8 cellular contexts compared by ENCODE assay signal in genomic region chr12:50825372-50825838, GRCh38. TPM values are rescaled to one million over a fixed set of nuclear protein-coding genes. Genes with fewer than 3 reads are reported as not detected.
A peak's percentile ranks its signal among the peaks of the same experiment; 100 is the strongest.
DNase-seq lines count a peak whose midpoint lies in the region; ATAC-seq, FAIRE-seq and TF ChIP-seq lines count a peak whose summit lies in the region.

No MANE protein-coding gene starts in this region.

- no peak for FAIRE-seq in A549 (lab: Jason Lieb, UNC)

- H3K4me2 ChIP-seq in A549: peak overlapping the region; percentile 2; the same call in 2 of the 3 replicates

- no peak for TF ChIP-seq POLR2A in A549 (IDR thresholded peaks at IDR 0.05; ENCODE audit: low read length)

- H3K4me1 ChIP-seq in A549: peaks cover 9% of the 10 kb centered on the region
- no peaks in the 10 kb centered on the region for H3K4me1 ChIP-seq in ascending aorta
- no peaks in the 10 kb centered on the region for H3K4me1 ChIP-seq in right cardiac atrium (ENCODE audit: control insufficient read depth, insufficient read depth, low read length)
- peaks cover 7 to 23% (median 17%) of the 10 kb centered on the region in 3 donors for H3K4me1 ChIP-seq in skeletal muscle tissue (ENCODE audit: control insufficient read depth in 3 of 3, insufficient read depth in 3 of 3, low read length in 3 of 3)

- H3K27ac ChIP-seq in A549 (peak overlapping the region; percentile 2 to 59; a peak in 4 of 6 replicates), ascending aorta (peak overlapping the region; percentile 50 to 51), right cardiac atrium (ENCODE audit: low read length) (no peak overlapping the region), skeletal muscle tissue (ENCODE audit: low read depth, low read length) (peak overlapping the region; percentile 85)

- no peaks in the 10 kb centered on the region for H3K36me3 ChIP-seq in ascending aorta
- H3K36me3 ChIP-seq in skeletal muscle tissue (ENCODE audit: control insufficient read depth in 3 of 3, insufficient read depth in 3 of 3, low read length in 3 of 3): no peaks in the 10 kb centered on the region

- DNase-seq in A549 (ENCODE audit: low read depth in 1 of 2, low spot score in 1 of 2) (peak; percentile 25 to 72), GM10266 (ENCODE audit: extremely low spot score) (peak; percentile 43), NCI-H446 (lab: John Stamatoyannopoulos, UW) (peak; percentile 5 to 59), ascending aorta (ENCODE audit: low spot score in 2 of 2) (no peak), right cardiac atrium (no peak), posterior vena cava (ENCODE audit: low spot score) (no peak)
- DNase-seq in activated CD4-positive, alpha-beta T cell treated with anti-CD3 and anti-CD28 coated beads, Interleukin-2, amount 50 U/mL, for 48 hours: no peak

- H3K27me3 ChIP-seq in ascending aorta (no peaks in the 10 kb centered on the region), right cardiac atrium (ENCODE audit: control insufficient read depth, insufficient read depth) (no peaks in the 10 kb centered on the region), skeletal muscle tissue (ENCODE audit: control insufficient read depth in 3 of 3, insufficient read depth in 3 of 3, low read length in 3 of 3) (no peaks in the 10 kb centered on the region)

- TF ChIP-seq RAD21 in A549 (conservative IDR thresholded peaks at IDR 0.05 in 1 of 2, IDR thresholded peaks at IDR 0.05 in 1 of 2): peak; percentile 74 to 76

- TF ChIP-seq EP300 in A549 (IDR thresholded peaks at IDR 0.05): no peak

- TF ChIP-seq CTCF in A549 (IDR thresholded peaks at IDR 0.05): peak; percentile 85
- peak; percentile 42 for TF ChIP-seq CTCF in GM10266 (IDR thresholded peaks at IDR 0.05; ENCODE audit: control insufficient read depth, insufficient read depth, low read depth, missing control alignments)
- peak; percentile 37 to 45 (median 44) for TF ChIP-seq CTCF in ascending aorta (IDR thresholded peaks at IDR 0.05)

- intact Hi-C loops in ascending aorta (cut with DNase I): loop anchor here (1.0 to 2.0 kb wide), 3 partner anchors 99 to 201 kb away; partner anchors contain the start of gene SLC11A2
- intact Hi-C loops in right cardiac atrium (cut with DNase I): loop anchor here (5.0 to 10.0 kb wide), 6 partner anchors 109 to 519 kb away; partner anchors contain the start of gene CELA1 (in 2 of the 4)
- intact Hi-C loops in posterior vena cava (cut with DNase I): loop anchor here in 1 of 2 donors (5.0 kb wide), 1 partner anchor 162 kb away; no protein-coding TSS in a partner anchor

- H3K4me3 ChIP-seq in A549 (no peak overlapping the region), ascending aorta (no peak overlapping the region), right cardiac atrium (ENCODE audit: low read length) (no peak overlapping the region), skeletal muscle tissue (ENCODE audit: low read length in 3 of 3) (peak overlapping the region in 2 of 3 donors; percentile 17 to 32)

- 2% methylated on average over 2 of the region's 2 CpGs for WGBS in A549 (ENCODE audit: missing lambda C conversion rate)
- WGBS in right cardiac atrium: 2% methylated on average over 2 of the region's 2 CpGs

- POLR2A ChIA-PET in A549 (lab: Yijun Ruan, JAX): interaction anchor here (0.6 to 1.1 kb wide), 5 partner anchors 61 to 516 kb away, joined by 3 to 5 read pairs (median 3); partner anchors contain the start of genes DIP2B and SLC11A2

- CTCF ChIA-PET in A549 (lab: Yijun Ruan, JAX): interaction anchor here (0.6 to 4.3 kb wide), 34 partner anchors 11 to 1201 kb away, joined by 3 to 72 read pairs (median 3); partner anchors contain the start of gene SLC11A2

- ATAC-seq in A549 (peak; percentile 72 to 75), right cardiac atrium (peak; percentile 68 to 82)

- H3K9me3 ChIP-seq in A549: no peaks in the 10 kb centered on the region
- no peaks in the 10 kb centered on the region for H3K9me3 ChIP-seq in ascending aorta
- H3K9me3 ChIP-seq in right cardiac atrium (ENCODE audit: control insufficient read depth, low read length): no peaks in the 10 kb centered on the region
- no peaks in the 10 kb centered on the region for H3K9me3 ChIP-seq in skeletal muscle tissue (ENCODE audit: control insufficient read depth in 3 of 3, low read length in 3 of 3)

- H3K9ac ChIP-seq in skeletal muscle tissue (ENCODE audit: low read depth in 1 of 3, low read length in 3 of 3): peak overlapping the region; percentile 2 to 63 (median 58)

TF ChIP-seq in A549, 52 proteins besides CTCF, POLR2A, EP300 and RAD21:
- no peak for TF ChIP-seq JUN (IDR thresholded peaks at IDR 0.05)
- TF ChIP-seq HES2 (IDR thresholded peaks at IDR 0.05): peak; percentile 46; the same call in 1 of the 2 replicates
- TF ChIP-seq TFCP2L1 (CRISPR knock-in tag; IDR thresholded peaks at IDR 0.05): no peak
- TF ChIP-seq SMC3 (IDR thresholded peaks at IDR 0.05): peak; percentile 81
- TF ChIP-seq EHF (CRISPR knock-in tag; IDR thresholded peaks at IDR 0.05): no peak
- no peak for TF ChIP-seq FOSL2 (IDR thresholded peaks at IDR 0.05)
- TF ChIP-seq FOSL2 (CRISPR knock-in tag; IDR thresholded peaks at IDR 0.05): peak; percentile 39; the same call in 1 of the 2 replicates
- no peak for TF ChIP-seq REST (IDR thresholded peaks at IDR 0.05)
- peak; percentile 97 to 98 for TF ChIP-seq CEBPB (IDR thresholded peaks at IDR 0.05)
- no peak for TF ChIP-seq USF2 (IDR thresholded peaks at IDR 0.05)

RNA-seq across cellular contexts. Expression of gene TMPRSS12, which starts 17.3 kb away (rescaled TPM):
- not detected in 2 replicates for polyA plus RNA-seq in A549 (2011; rRNA removed)
- polyA plus RNA-seq in A549 (2012; cell fraction: cytosol; rRNA removed): not detected in 2 replicates
- not detected in 2 replicates for polyA plus RNA-seq in A549 (2012; cell fraction: nucleus; rRNA removed)
- not detected in 3 replicates for polyA plus RNA-seq in A549 (2017; fragmentation: RNase III; extraction: RNeasy Plus Mini Kit Qiagen cat#74134 plus additional on column Dnase treatment)
- polyA minus RNA-seq in A549 (2011; rRNA and poly(A)+ RNA removed): not detected in 2 replicates
- not detected for total RNA-seq in ascending aorta
- not detected for total RNA-seq in right cardiac atrium
- not detected for polyA plus RNA-seq in right cardiac atrium
- total RNA-seq in skeletal muscle tissue: not detected
- not detected for total RNA-seq in posterior vena cava

Comparison
In these comparisons a context has a peak if more than half of its experiments do, and no peak if none do; other contexts are left out.
1. DNase-seq: peak in A549 (2 of 2), GM10266 (single experiment) and NCI-H446 (2 of 2); none in ascending aorta (0 of 2), right cardiac atrium (0 of 3), activated CD4-positive, alpha-beta T cell treated with anti-CD3 and anti-CD28 coated beads, Interleukin-2, amount 50 U/mL, for 48 hours (0 of 2) and posterior vena cava (single experiment).
2. H3K4me3 ChIP-seq: peak in skeletal muscle tissue (2 of 3); none in A549 (single experiment), ascending aorta (0 of 2) and right cardiac atrium (single experiment).
3. Peak in every context shown above with its lines, with median percentiles within 50 percentile points of each other: CTCF ChIP-seq.